12 cellular contexts compared by ENCODE assay signal in genomic region chr4:102614801-102615200, GRCh38.
DNase-seq lines count a peak whose midpoint lies in the region; ATAC-seq, FAIRE-seq and TF ChIP-seq lines count a peak whose summit lies in the region.
"Had no signal": no experiment of that assay in that cellular context is flagged by ENCODE, and none has a peak within 500 bp of the region (broad histone marks: within the 10 kb centered on the region; RNA-seq: fewer than 3 reads in every experiment).

No MANE protein-coding gene starts in this region.

- peaks cover 5 to 9% (median 6%) of the 10 kb centered on the region in 4 experiments for H3K4me1 ChIP-seq in H1 (replicated peaks in 1 of 4; ENCODE audit: control insufficient read depth in 3 of 4, insufficient read depth in 4 of 4, low read length in 3 of 4)
- H3K4me1 ChIP-seq in spleen: peaks cover 11 to 46% (median 23%) of the 10 kb centered on the region in 6 donors
- H3K4me1 ChIP-seq in neuronal stem cell (ENCODE audit: control insufficient read depth in 2 of 2, insufficient read depth in 1 of 2, low read depth in 1 of 2, low read length in 2 of 2): peaks cover 0 to 2% of the 10 kb centered on the region in 2 donors

- WGBS in H1 (ENCODE audit: extremely low coverage in 1 of 2, insufficient coverage in 1 of 2, insufficient read length in 1 of 2, insufficient replicate concordance in 2 of 2, low coverage in 1 of 2, low lambda C conversion rate in 2 of 2, missing lambda C conversion rate in 1 of 2), 2 experiments: 90% methylated on average over 9 of the region's 9 CpGs; no CpG with 5 or more reads in 1 of the 2 experiments
- 49 to 71% (median 61%) methylated on average over 9 of the region's 9 CpGs for WGBS in spleen, 5 donors
- WGBS in neuronal stem cell (ENCODE audit: extremely low coverage in 2 of 2, insufficient read length in 2 of 2, insufficient replicate concordance in 1 of 2), 2 donors: no CpG with 5 or more reads among the region's 9 CpGs

- 0 out of 2 replicates have a peak overlapping the region, but pooled peaks have one; percentile 77 for H2BK12ac ChIP-seq in H1 (ENCODE audit: low read depth, low read length)
- no peak overlapping the region for H2BK12ac ChIP-seq in neuronal stem cell (ENCODE audit: low read length)

- peaks cover 84% of the 10 kb centered on the region for H3K4me1 Mint-ChIP-seq in activated CD8-positive, alpha-beta T cell treated with anti-CD3 and anti-CD28 coated beads, Interleukin-2, amount 10 ng/mL, durations not matched to agents 7 days and 5 days (ENCODE audit: low read depth)

- no peaks in the 10 kb centered on the region for H4K20me1 ChIP-seq in H1 (replicated peaks in 1 of 2; ENCODE audit: control insufficient read depth in 1 of 2, insufficient read depth in 2 of 2, low read length in 2 of 2)

- peak overlapping the region; percentile 36 for H4K91ac ChIP-seq in H1 (replicated peaks; ENCODE audit: insufficient read length, low read length)
- no peak overlapping the region for H4K91ac ChIP-seq in neuronal stem cell (ENCODE audit: low read depth, low read length, poor library complexity)

- H3K18ac ChIP-seq in H1 (ENCODE audit: extremely low read depth, low read length) (0 out of 2 replicates have a peak overlapping the region, but pooled peaks have one; percentile 19), neuronal stem cell (ENCODE audit: low read length) (no peak overlapping the region)

- no peak for TF ChIP-seq EP300 in H1 (IDR thresholded peaks at IDR 0.05; ENCODE audit: borderline replicate concordance in 1 of 2, low read depth in 2 of 2, low read length in 2 of 2)

- H2BK5ac ChIP-seq in H1 (ENCODE audit: low read depth, low read length) (peak overlapping the region; percentile 72; the same call in 1 of the 2 replicates), neuronal stem cell (ENCODE audit: low read length) (no peak overlapping the region)

- intact Hi-C loops in spleen (cut with DNase I; ENCODE audit: low total_unique reads): no loop called here

- TF ChIP-seq CTCF in H1 (IDR thresholded peaks at IDR 0.05; ENCODE audit: control extremely low read depth in 1 of 3, insufficient read depth in 1 of 3, low read depth in 1 of 3, low read length in 3 of 3) (no peak), spleen (IDR thresholded peaks at IDR 0.05 in 8 of 11, conservative IDR thresholded peaks at IDR 0.05 in 3 of 11) (no peak)

- CTCF ChIA-PET in activated CD8-positive, alpha-beta T cell treated with anti-CD3 and anti-CD28 coated beads, Interleukin-2, amount 10 ng/mL, durations not matched to agents 7 days and 5 days (lab: Charles Lee): interaction anchor here (1.0 to 1.6 kb wide), 2 partner anchors 9 to 213 kb away, joined by 3 to 4 read pairs; partner anchors contain the start of gene UBE2D3
- CTCF ChIA-PET in H1 (lab: Charles Lee; ENCODE audit: partially characterized antibody): no interaction called here

- H3K9me3 ChIP-seq in H1 (ENCODE audit: insufficient read depth in 2 of 2, low read depth in 1 of 2, low read length in 1 of 2) (no peaks in the 10 kb centered on the region), spleen (no peaks in the 10 kb centered on the region), neuronal stem cell (replicated peaks in 1 of 2; ENCODE audit: control insufficient read depth in 2 of 2, insufficient read depth in 1 of 2, low read depth in 1 of 2, low read length in 2 of 2) (no peaks in the 10 kb centered on the region)
- H3K9me3 ChIP-seq: A549 had no signal

- peak; percentile 46 for DNase-seq in activated T-cell treated with anti-CD3 and anti-CD28 coated beads, Interleukin-2, amount 50 U/mL, for 1 hour
- DNase-seq in activated T-cell treated with anti-CD3 and anti-CD28 coated beads for 4 hours: no peak
- DNase-seq in activated CD8-positive, alpha-beta T cell treated with anti-CD3 and anti-CD28 coated beads, Interleukin-2, amount 10 ng/mL, durations not matched to agents 7 days and 5 days: peak; percentile 78
- DNase-seq in H1 (ENCODE audit: low read depth in 1 of 2, low spot score in 2 of 2): no peak
- peak; percentile 84 for DNase-seq in spleen
- DNase-seq in neuronal stem cell (ENCODE audit: low spot score): no peak
- DNase-seq in KG1 (lab: John Stamatoyannopoulos, UW): no peak
- no peak for DNase-seq in hippocampal formation (lab: John Stamatoyannopoulos, UW)
- DNase-seq: Kasumi-1; NK-92 treated with Interleukin-12 subunit alpha and Interleukin-12 subunit beta, amount 100 ng/mL, for 24 hours had no signal

- peak; percentile 42 for ATAC-seq in activated CD8-positive, alpha-beta T cell treated with anti-CD3 and anti-CD28 coated beads, Interleukin-2, amount 10 ng/mL, durations not matched to agents 7 days and 5 days
- ATAC-seq: A549 had no signal

- no peak overlapping the region; the same call in 1 of the 2 replicates for H4K8ac ChIP-seq in H1 (ENCODE audit: extremely low read depth, insufficient read depth, low read length)
- no peak overlapping the region for H4K8ac ChIP-seq in neuronal stem cell (ENCODE audit: low read depth, low read length)

- no peak overlapping the region for H3K56ac ChIP-seq in H1 (replicated peaks; ENCODE audit: insufficient read length, low read depth, low read length)

- H3K27me3 ChIP-seq in H1 (replicated peaks in 1 of 4; ENCODE audit: control insufficient read depth in 3 of 4, extremely low read depth in 1 of 4, insufficient read depth in 3 of 4, low read length in 3 of 4) (no peaks in the 10 kb centered on the region), spleen (replicated peaks in 1 of 7) (no peaks in the 10 kb centered on the region), neuronal stem cell (ENCODE audit: control insufficient read depth in 3 of 3, insufficient read depth in 3 of 3, low read depth in 1 of 3, low read length in 3 of 3) (no peaks in the 10 kb centered on the region)

- H4K5ac ChIP-seq in H1 (ENCODE audit: insufficient read length, low read depth, low read length): no peak overlapping the region

- peaks cover 83% of the 10 kb centered on the region for H3K36me3 Mint-ChIP-seq in activated CD8-positive, alpha-beta T cell treated with anti-CD3 and anti-CD28 coated beads, Interleukin-2, amount 10 ng/mL, durations not matched to agents 7 days and 5 days (ENCODE audit: low read depth)

- no peaks in the 10 kb centered on the region for H3K27me3 Mint-ChIP-seq in activated CD8-positive, alpha-beta T cell treated with anti-CD3 and anti-CD28 coated beads, Interleukin-2, amount 10 ng/mL, durations not matched to agents 7 days and 5 days (ENCODE audit: low read depth)

- no peaks in the 10 kb centered on the region for H3K9me3 Mint-ChIP-seq in activated CD8-positive, alpha-beta T cell treated with anti-CD3 and anti-CD28 coated beads, Interleukin-2, amount 10 ng/mL, durations not matched to agents 7 days and 5 days (ENCODE audit: insufficient read depth)
- H3K9me3 Mint-ChIP-seq: nephron had no signal

- H3K14ac ChIP-seq in H1 (ENCODE audit: insufficient read length) (no peak overlapping the region), neuronal stem cell (ENCODE audit: low read length) (no peak overlapping the region)

- H3K36me3 ChIP-seq in H1 (ENCODE audit: control insufficient read depth in 2 of 4, insufficient read depth in 4 of 4, low read length in 3 of 4): no peaks in the 10 kb centered on the region
- H3K36me3 ChIP-seq in spleen: peaks cover 6 to 78% (median 69%) of the 10 kb centered on the region in 6 donors
- peaks cover 4 to 66% of the 10 kb centered on the region in 2 donors for H3K36me3 ChIP-seq in neuronal stem cell (replicated peaks in 1 of 2; ENCODE audit: control insufficient read depth in 2 of 2, insufficient read depth in 2 of 2, low read length in 2 of 2)

- H3K27ac ChIP-seq in H1 (ENCODE audit: low read depth, low read length) (no peak overlapping the region), spleen (peak overlapping the region in 7 of 8 donors; percentile 6 to 86 (median 63)), neuronal stem cell (replicated peaks; ENCODE audit: low read length) (no peak overlapping the region)
- H3K27ac ChIP-seq: A549 had no signal

- POLR2A ChIA-PET in activated CD8-positive, alpha-beta T cell treated with anti-CD3 and anti-CD28 coated beads, Interleukin-2, amount 10 ng/mL, durations not matched to agents 7 days and 5 days (lab: Charles Lee): no interaction called here
- POLR2A ChIA-PET in H1 (lab: Charles Lee; ENCODE audit: partially characterized antibody): no interaction called here

- H3K79me1 ChIP-seq in H1 (ENCODE audit: low read depth, low read length) (no peaks in the 10 kb centered on the region), neuronal stem cell (ENCODE audit: low read depth, low read length) (no peaks in the 10 kb centered on the region)

- no peak for TF ChIP-seq RAD21 in H1 (IDR thresholded peaks at IDR 0.05 in 1 of 2, conservative IDR thresholded peaks at IDR 0.05 in 1 of 2; ENCODE audit: low read depth in 2 of 2, low read length in 2 of 2)

- H2BK15ac ChIP-seq in H1 (ENCODE audit: low read length) (no peak overlapping the region; the same call in 1 of the 2 replicates), neuronal stem cell (ENCODE audit: low read length) (no peak overlapping the region)

- TF ChIP-seq POLR2A in H1 (IDR thresholded peaks at IDR 0.05; ENCODE audit: control extremely low read depth in 1 of 2, low read depth in 2 of 2, low read length in 2 of 2) (no peak), spleen (IDR thresholded peaks at IDR 0.05) (no peak)

- H3K4me2 ChIP-seq in H1 (ENCODE audit: insufficient read depth in 1 of 2, low read depth in 2 of 2, low read length in 2 of 2): no peak overlapping the region
- no peak overlapping the region for H3K4me2 ChIP-seq in neuronal stem cell (ENCODE audit: insufficient read depth, low read length, poor library complexity, severe bottlenecking)
- H3K4me2 ChIP-seq: A549 had no signal

- H3K27ac Mint-ChIP-seq in activated CD8-positive, alpha-beta T cell treated with anti-CD3 and anti-CD28 coated beads, Interleukin-2, amount 10 ng/mL, durations not matched to agents 7 days and 5 days: peak overlapping the region; percentile 94

- H2BK120ac ChIP-seq in H1 (replicated peaks; ENCODE audit: low read depth, low read length): no peak overlapping the region
- no peak overlapping the region for H2BK120ac ChIP-seq in neuronal stem cell (ENCODE audit: low read depth, low read length)

- H3K79me2 ChIP-seq in H1 (ENCODE audit: control insufficient read depth in 1 of 2, insufficient read depth in 2 of 2, low read length in 2 of 2): no peaks in the 10 kb centered on the region

- H3K4me3 ChIP-seq in H1 (ENCODE audit: extremely low read depth in 1 of 4, insufficient read depth in 2 of 4, low read depth in 3 of 4, low read length in 4 of 4) (no peak overlapping the region), spleen (peak overlapping the region in 4 of 8 donors; percentile 8 to 55 (median 10)), neuronal stem cell (ENCODE audit: low read length in 2 of 2) (no peak overlapping the region)
- H3K4me3 ChIP-seq: A549 had no signal

- H3K9ac ChIP-seq in H1 (replicated peaks in 1 of 4; ENCODE audit: extremely low read depth in 1 of 4, low read depth in 3 of 4, low read length in 3 of 4): no peak overlapping the region
- no peak overlapping the region for H3K9ac ChIP-seq in neuronal stem cell (ENCODE audit: low read depth, low read length, poor library complexity)

- no peak overlapping the region for H2AK5ac ChIP-seq in H1 (ENCODE audit: low read depth, low read length)
- no peak overlapping the region for H2AK5ac ChIP-seq in neuronal stem cell (ENCODE audit: low read depth, low read length)

- H3K4ac ChIP-seq in H1 (replicated peaks; ENCODE audit: insufficient read length, low read depth, low read length): no peak overlapping the region
- H3K4ac ChIP-seq in neuronal stem cell (ENCODE audit: low read length): no peak overlapping the region

- peak overlapping the region; percentile 52; the same call in 1 of the 2 replicates for H2BK20ac ChIP-seq in H1 (ENCODE audit: low read length)

- H3K23ac ChIP-seq in H1 (ENCODE audit: insufficient read length) (no peak overlapping the region), neuronal stem cell (ENCODE audit: low read depth, low read length, poor library complexity) (no peak overlapping the region)

- no peak for FAIRE-seq in H1 (lab: Jason Lieb, UNC)
- FAIRE-seq: A549 had no signal

- peak overlapping the region; percentile 85 for H3K4me3 Mint-ChIP-seq in activated CD8-positive, alpha-beta T cell treated with anti-CD3 and anti-CD28 coated beads, Interleukin-2, amount 10 ng/mL, durations not matched to agents 7 days and 5 days
- H3K4me3 Mint-ChIP-seq: nephron had no signal

- H3K23me2 ChIP-seq in H1 (ENCODE audit: low read depth, low read length): no peaks in the 10 kb centered on the region

- H2AFZ ChIP-seq in H1 (ENCODE audit: low read length) (no peak overlapping the region), neuronal stem cell (ENCODE audit: low read length) (no peak overlapping the region)

Comparison
In these comparisons a context has a peak if more than half of its experiments do, and no peak if none do; other contexts are left out.
1. DNase-seq: peak in activated T-cell treated with anti-CD3 and anti-CD28 coated beads, Interleukin-2, amount 50 U/mL, for 1 hour (single experiment), activated CD8-positive, alpha-beta T cell treated with anti-CD3 and anti-CD28 coated beads, Interleukin-2, amount 10 ng/mL, durations not matched to agents 7 days and 5 days (single experiment) and spleen (single experiment); none in activated T-cell treated with anti-CD3 and anti-CD28 coated beads for 4 hours (single experiment), H1 (0 of 2), neuronal stem cell (single experiment), KG1 (single experiment) and hippocampal formation (0 of 2).
2. H3K27ac ChIP-seq: peak in spleen (7 of 8); none in H1 (single experiment) and neuronal stem cell (single experiment).